Comparison of ENCODE assay signal across 24 cellular contexts in the genomic region with DNA sequence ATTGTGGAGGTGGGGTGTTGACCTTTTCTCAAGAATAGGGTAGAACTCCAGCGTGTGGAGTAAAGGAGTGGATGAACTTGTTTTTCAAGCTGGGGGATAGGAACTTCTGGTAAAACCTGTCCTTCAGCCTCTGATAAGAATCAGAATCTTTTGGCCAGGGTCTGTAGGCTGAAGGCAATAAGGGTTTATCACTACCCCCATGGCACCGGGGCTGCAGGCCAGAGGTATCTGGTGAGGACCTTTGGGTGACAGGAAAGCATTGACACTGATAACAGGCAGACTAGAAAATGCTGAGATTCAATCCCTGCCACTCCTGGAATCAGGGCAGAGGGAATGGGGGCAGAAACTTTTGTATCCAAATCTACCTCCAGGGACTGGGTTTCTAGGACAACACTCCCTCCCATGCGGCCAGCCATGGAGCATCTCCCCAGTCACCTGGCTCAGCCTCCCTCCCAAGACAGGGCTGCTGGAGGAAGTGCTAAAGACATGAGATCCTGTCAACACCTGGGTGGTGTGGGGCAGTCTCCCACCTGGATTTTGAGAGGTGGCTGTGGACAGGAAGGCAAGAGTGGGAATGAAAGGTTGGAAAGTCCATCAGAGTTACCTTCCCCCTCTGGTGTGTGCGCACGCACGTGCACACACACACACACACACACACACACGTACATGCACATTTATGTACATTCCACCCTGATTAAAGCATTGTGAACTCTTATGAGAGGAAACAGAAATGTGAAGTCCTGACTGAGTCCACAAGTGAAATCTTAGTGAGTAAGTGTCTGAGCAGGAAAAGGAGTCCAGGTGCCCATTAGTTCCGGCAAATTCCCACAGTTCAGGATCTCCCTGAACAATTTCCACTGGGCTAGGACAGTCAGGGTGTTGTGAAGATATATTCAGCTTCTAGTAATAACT. TPM values are rescaled to one million over a fixed set of nuclear protein-coding genes. Genes with fewer than 3 reads are reported as not detected.
DNase-seq lines count a peak whose midpoint lies in the region; ATAC-seq and TF ChIP-seq lines count a peak whose summit lies in the region.
"Had no signal": no experiment of that assay in that cellular context is flagged by ENCODE, and none has a peak within 500 bp of the region (broad histone marks: within the 10 kb centered on the region; RNA-seq: fewer than 3 reads in every experiment).

No MANE protein-coding gene starts in this region.

- intact Hi-C loops in left lung (cut with DNase I), result no loop called here

- H3K36me3 ChIP-seq in left lung, result no peaks in the 10 kb centered on the region
- H3K36me3 ChIP-seq: ascending aorta, thoracic aorta had no signal

- no peaks in the 10 kb centered on the region for H3K4me1 ChIP-seq in left lung

- in situ Hi-C loops in astrocyte of the spinal cord (cut with HindIII; ENCODE audit: low sequenced_read_pairs), result no loop called here

- H3K27me3 ChIP-seq in left lung, result no peaks in the 10 kb centered on the region
- H3K27me3 ChIP-seq: ascending aorta had no signal

- peak; percentile 61 for ATAC-seq in left lung
- ATAC-seq in GM18858 (IDR thresholded peaks at IDR 0.05; ENCODE audit: unreplicated experiment), result no peak

- no peak overlapping the region for H3K27ac ChIP-seq in left lung
- H3K27ac ChIP-seq: ascending aorta, HL-60, KMS-11, thoracic aorta had no signal

- TF ChIP-seq CTCF in astrocyte of the spinal cord (IDR thresholded peaks at IDR 0.05; ENCODE audit: low read depth, low read length) (no peak), left lung (IDR thresholded peaks at IDR 0.05) (no peak)

- H3K4me3 ChIP-seq in astrocyte of the spinal cord (ENCODE audit: low read depth, low read length), result no peak overlapping the region
- H3K4me3 ChIP-seq in left lung, result no peak overlapping the region
- H3K4me3 ChIP-seq: ascending aorta, thoracic aorta had no signal

- H3K9me3 ChIP-seq in left lung, result no peaks in the 10 kb centered on the region
- H3K9me3 ChIP-seq: ascending aorta, thoracic aorta had no signal

- DNase-seq in SIG-M5 treated with dmso at 0.1 percent for 504 hours (lab: John Stamatoyannopoulos, UW; ENCODE audit: unreplicated experiment) (peak; percentile 68), SIG-M5 (lab: John Stamatoyannopoulos, UW) (no peak), astrocyte of the spinal cord (ENCODE audit: low read depth, low spot score) (peak; percentile 22), left lung (no peak), NCI-H1694 (lab: John Stamatoyannopoulos, UW) (no peak)
- DNase-seq in activated CD4-positive, alpha-beta T cell treated with anti-CD3 and anti-CD28 coated beads, Interleukin-2, amount 50 U/mL, for 1 hour, result no peak
- no peak for DNase-seq in activated CD4-positive, CD25-positive, alpha-beta regulatory T cell (lab: John Stamatoyannopoulos, UW)
- DNase-seq: activated CD4-positive, alpha-beta T cell treated with anti-CD3 and anti-CD28 coated beads for 1 hour; activated gamma-delta T cell; NCI-H1105; NK-92 treated with Interleukin-12 subunit alpha and Interleukin-12 subunit beta, amount 100 ng/mL, for 24 hours; nucleus accumbens; Right ventricle myocardium superior; stimulated activated CD4-positive, alpha-beta T cell treated with anti-CD3 and anti-CD28 coated beads, Interleukin-4, amount 100 ng/mL, for 24 hours; stimulated activated CD8-positive, alpha-beta memory T cell treated with anti-CD3 and anti-CD28 coated beads, Interleukin-4, amount 100 ng/mL, for 48 hours had no signal

RNA-seq across cellular contexts. Expression of gene MARCHF10, which starts 53.1 kb away (rescaled TPM):
- 1 to 10 TPM in 1 of 2 donors, under 1 TPM in 1; 0.52 to 2.3 TPM for total RNA-seq in left lung
- total RNA-seq: A673; ascending aorta; dermis microvascular lymphatic vessel endothelial cell; mononuclear cell; Right ventricle myocardium superior; T-helper 2 cell treated with Interferon-gamma antibody and Interleukin-4, amounts not matched to agents 100 ng/mL and 5 ng/mL, for 36 hours; thoracic aorta had no signal

Comparison
In these comparisons a context has a peak if more than half of its experiments do, and no peak if none do; other contexts are left out.
1. DNase-seq: peak in SIG-M5 treated with dmso at 0.1 percent for 504 hours (single experiment) and astrocyte of the spinal cord (single experiment); none in SIG-M5 (single experiment), left lung (0 of 2), activated CD4-positive, alpha-beta T cell treated with anti-CD3 and anti-CD28 coated beads, Interleukin-2, amount 50 U/mL, for 1 hour (single experiment), NCI-H1694 (single experiment) and activated CD4-positive, CD25-positive, alpha-beta regulatory T cell (0 of 4).